Comparison of ENCODE assay signal across 26 cellular contexts in genomic region chr1:25531082-25531461, GRCh38. TPM values are rescaled to one million over a fixed set of nuclear protein-coding genes. Genes with fewer than 3 reads are reported as not detected.
A peak's percentile ranks its signal among the peaks of the same experiment; 100 is the strongest.
DNase-seq lines count a peak whose midpoint lies in the region; ATAC-seq, FAIRE-seq and TF ChIP-seq lines count a peak whose summit lies in the region.
"Had no signal": no experiment of that assay in that cellular context is flagged by ENCODE, and none has a peak within 500 bp of the region (broad histone marks: within the 10 kb centered on the region; RNA-seq: fewer than 3 reads in every experiment).

No MANE protein-coding gene starts in this region.

- DNase-seq in activated naive CD4-positive, alpha-beta T cell treated with anti-CD3 and anti-CD28 coated beads, Interleukin-2, amount 50 U/mL, for 72 hours (ENCODE audit: low spot score in 2 of 2) = no peak
- DNase-seq in A549 (ENCODE audit: low read depth in 1 of 2, low spot score in 1 of 2) (no peak), chondrocyte (ENCODE audit: low spot score) (peak; percentile 59), osteoblast (ENCODE audit: insufficient read length, low spot score, missing footprints) (peak; percentile 71), OCI-M2 (lab: John Stamatoyannopoulos, UW; ENCODE audit: unreplicated experiment) (no peak), RWPE1 (ENCODE audit: low spot score) (no peak), hepatic stellate cell (ENCODE audit: low spot score) (no peak)
- DNase-seq: 8988T; AML-193; C1 segment of cervical spinal cord; Calu3; CD8-positive, alpha-beta memory T cell; KG1; NCI-H1092; NCI-H1436; NCI-H1930; NCI-H345; NCI-H524; NCI-H774; OCI-M1; SIG-M5 had no signal

- no peaks in the 10 kb centered on the region for H3K36me3 Mint-ChIP-seq in activated naive CD4-positive, alpha-beta T cell treated with anti-CD3 and anti-CD28 coated beads, Interleukin-2, amount 50 U/mL, for 24 hours
- no peaks in the 10 kb centered on the region for H3K36me3 Mint-ChIP-seq in activated naive CD4-positive, alpha-beta T cell treated with anti-CD3 and anti-CD28 coated beads, Interleukin-2, amount 50 U/mL, for 72 hours
- H3K36me3 Mint-ChIP-seq in chondrocyte (ENCODE audit: low read depth) = no peaks in the 10 kb centered on the region
- H3K36me3 Mint-ChIP-seq: CD8-positive, alpha-beta memory T cell had no signal

- CTCF ChIA-PET in A549 (lab: Yijun Ruan, JAX) = interaction anchor here (0.6 kb wide), 1 partner anchor 198 kb away, joined by 3 read pairs; no protein-coding TSS in a partner anchor
- CTCF ChIA-PET in RWPE1 (lab: Yijun Ruan, JAX) = no interaction called here

- 67% methylated on average over 10 of the region's 11 CpGs for WGBS in A549 (ENCODE audit: missing lambda C conversion rate)

- POLR2A ChIA-PET in A549 (lab: Yijun Ruan, JAX) (no interaction called here), RWPE1 (lab: Yijun Ruan, JAX; ENCODE audit: low non-redundant PET) (no interaction called here)

- H3K36me3 ChIP-seq in osteoblast (ENCODE audit: insufficient read depth, low read length) = no peaks in the 10 kb centered on the region

- H3K27ac ChIP-seq in A549 (0 out of 6 replicates have a peak overlapping the region, but pooled peaks of 1 of the 2 experiments have one; percentile 0), osteoblast (ENCODE audit: low read depth, low read length) (no peak overlapping the region), RWPE1 (no peak overlapping the region)

- no peaks in the 10 kb centered on the region for H3K27me3 Mint-ChIP-seq in activated naive CD4-positive, alpha-beta T cell treated with anti-CD3 and anti-CD28 coated beads, Interleukin-2, amount 50 U/mL, for 24 hours
- H3K27me3 Mint-ChIP-seq in chondrocyte (ENCODE audit: low read depth) = peaks cover 4% of the 10 kb centered on the region

- no peak for ATAC-seq in activated naive CD4-positive, alpha-beta T cell treated with anti-CD3 and anti-CD28 coated beads, Interleukin-2, amount 50 U/mL, for 72 hours
- peak; percentile 9 to 28; a peak in 2 of 6 replicates for ATAC-seq in A549
- ATAC-seq: HCT116 had no signal

- H3K27ac Mint-ChIP-seq in activated naive CD4-positive, alpha-beta T cell treated with anti-CD3 and anti-CD28 coated beads, Interleukin-2, amount 50 U/mL, for 24 hours = peak overlapping the region; percentile 55
- H3K27ac Mint-ChIP-seq in activated naive CD4-positive, alpha-beta T cell treated with anti-CD3 and anti-CD28 coated beads, Interleukin-2, amount 50 U/mL, for 72 hours = no peak overlapping the region
- no peak overlapping the region for H3K27ac Mint-ChIP-seq in chondrocyte (ENCODE audit: unreplicated experiment)
- H3K27ac Mint-ChIP-seq: CD8-positive, alpha-beta memory T cell; GM23338 had no signal

- FAIRE-seq in A549 (lab: Jason Lieb, UNC) = no peak
- FAIRE-seq: G401.6, GM12892 had no signal

- no peak overlapping the region for H2AFZ ChIP-seq in osteoblast (ENCODE audit: low read length)
- H2AFZ ChIP-seq: GM23338 had no signal

- no peak for TF ChIP-seq RAD21 in A549 (conservative IDR thresholded peaks at IDR 0.05 in 1 of 2, IDR thresholded peaks at IDR 0.05 in 1 of 2)

- no peaks in the 10 kb centered on the region for H3K4me1 Mint-ChIP-seq in activated naive CD4-positive, alpha-beta T cell treated with anti-CD3 and anti-CD28 coated beads, Interleukin-2, amount 50 U/mL, for 24 hours
- H3K4me1 Mint-ChIP-seq in chondrocyte (ENCODE audit: low read depth) = peaks cover 3% of the 10 kb centered on the region
- H3K4me1 Mint-ChIP-seq: CD8-positive, alpha-beta memory T cell had no signal

- TF ChIP-seq POLR2A in A549 (IDR thresholded peaks at IDR 0.05; ENCODE audit: low read length) = no peak

- H3K4me1 ChIP-seq in A549 (peaks cover 11% of the 10 kb centered on the region; the same call in 2 of the 3 replicates), osteoblast (ENCODE audit: insufficient read depth, low read length) (peaks cover 3% of the 10 kb centered on the region)

- peaks cover 5% of the 10 kb centered on the region for H3K27me3 ChIP-seq in osteoblast (ENCODE audit: insufficient read depth, low read length)

- H3K4me2 ChIP-seq in A549 = 0 out of 3 replicates have a peak overlapping the region, but pooled peaks have one; percentile 17
- no peak overlapping the region for H3K4me2 ChIP-seq in osteoblast (ENCODE audit: insufficient read depth, low read length)
- H3K4me2 ChIP-seq: GM23338 had no signal

- no peaks in the 10 kb centered on the region for H3K9me3 ChIP-seq in A549
- no peaks in the 10 kb centered on the region for H3K9me3 ChIP-seq in osteoblast (ENCODE audit: low read depth, low read length)

- no peaks in the 10 kb centered on the region for H3K9me3 Mint-ChIP-seq in activated naive CD4-positive, alpha-beta T cell treated with anti-CD3 and anti-CD28 coated beads, Interleukin-2, amount 50 U/mL, for 24 hours
- H3K9me3 Mint-ChIP-seq in activated naive CD4-positive, alpha-beta T cell treated with anti-CD3 and anti-CD28 coated beads, Interleukin-2, amount 50 U/mL, for 72 hours = peaks cover 0 to 5% of the 10 kb centered on the region in 2 donors
- no peaks in the 10 kb centered on the region for H3K9me3 Mint-ChIP-seq in chondrocyte (ENCODE audit: low read depth)
- H3K9me3 Mint-ChIP-seq: GM23338 had no signal

- H3K4me3 Mint-ChIP-seq in activated naive CD4-positive, alpha-beta T cell treated with anti-CD3 and anti-CD28 coated beads, Interleukin-2, amount 50 U/mL, for 24 hours = no peak overlapping the region
- H3K4me3 Mint-ChIP-seq in chondrocyte (ENCODE audit: unreplicated experiment) = no peak overlapping the region
- H3K4me3 Mint-ChIP-seq: CD8-positive, alpha-beta memory T cell; GM23338 had no signal

- no peaks in the 10 kb centered on the region for H3K79me2 ChIP-seq in osteoblast (ENCODE audit: insufficient read depth, low read length)

- TF ChIP-seq EP300 in A549 (IDR thresholded peaks at IDR 0.05) = no peak

- H3K4me3 ChIP-seq in A549 = no peak overlapping the region
- no peak overlapping the region for H3K4me3 ChIP-seq in osteoblast (ENCODE audit: insufficient read depth, low read length)
- H3K4me3 ChIP-seq: GM23338 had no signal

- TF ChIP-seq CTCF in A549 (IDR thresholded peaks at IDR 0.05) (no peak), chondrocyte (IDR thresholded peaks at IDR 0.05) (no peak), osteoblast (IDR thresholded peaks at IDR 0.05; ENCODE audit: extremely low read depth, low read depth, low read length) (no peak), RWPE1 (conservative IDR thresholded peaks at IDR 0.05; ENCODE audit: low read depth) (no peak)

- no peaks in the 10 kb centered on the region for H4K20me1 ChIP-seq in osteoblast (ENCODE audit: insufficient read depth, low read length)

TF ChIP-seq in A549, 52 proteins besides CTCF, POLR2A, EP300 and RAD21:
- TF ChIP-seq MAFK (IDR thresholded peaks at IDR 0.05; ENCODE audit: partially characterized antibody) (no peak), PHF8 (IDR thresholded peaks at IDR 0.05; ENCODE audit: borderline replicate concordance, low read depth) (no peak), HOXA7 (CRISPR knock-in tag; IDR thresholded peaks at IDR 0.05) (no peak), HES2 (IDR thresholded peaks at IDR 0.05) (no peak), NFE2L2 (conservative IDR thresholded peaks at IDR 0.05; ENCODE audit: low read length) (no peak), SMC3 (IDR thresholded peaks at IDR 0.05) (no peak), HDAC2 (IDR thresholded peaks at IDR 0.05) (no peak), MYC (IDR thresholded peaks at IDR 0.05; ENCODE audit: borderline replicate concordance, low read length) (no peak), TP53 (CRISPR knock-in tag; IDR thresholded peaks at IDR 0.05) (no peak), ZFP36 (IDR thresholded peaks at IDR 0.05; ENCODE audit: borderline replicate concordance, partially characterized antibody) (no peak)

RNA-seq across cellular contexts. Expression of gene LDLRAP1, which starts 12.3 kb away (rescaled TPM):
- total RNA-seq in activated naive CD4-positive, alpha-beta T cell treated with anti-CD3 and anti-CD28 coated beads, Interleukin-2, amount 50 U/mL, for 72 hours = 10 to 100 TPM; 17.2 to 29.2 TPM
- polyA plus RNA-seq in A549 (2011; rRNA removed) = 7.9 and 9.2 TPM in 2 replicates
- 12.7 and 16.4 TPM in 2 replicates for polyA plus RNA-seq in A549 (2012; cell fraction: cytosol; rRNA removed)
- polyA plus RNA-seq in A549 (2012; cell fraction: nucleus; rRNA removed) = 19.2 and 21.2 TPM in 2 replicates
- 9.9 to 10.9 TPM (median 10.1 TPM) in 3 replicates for polyA plus RNA-seq in A549 (2017; fragmentation: RNase III; extraction: RNeasy Plus Mini Kit Qiagen cat#74134 plus additional on column Dnase treatment)
- 7.3 and 7.4 TPM in 2 replicates for polyA minus RNA-seq in A549 (2011; rRNA and poly(A)+ RNA removed)
- total RNA-seq in chondrocyte = 20.7 to 23.5 TPM (median 23.5 TPM) in 3 replicates
- total RNA-seq in osteoblast = 18.5 and 22.1 TPM in 2 replicates

Comparison
In these comparisons a context has a peak if more than half of its experiments do, and no peak if none do; other contexts are left out.
1. ATAC-seq: peak in A549 (2 of 2); none in activated naive CD4-positive, alpha-beta T cell treated with anti-CD3 and anti-CD28 coated beads, Interleukin-2, amount 50 U/mL, for 72 hours (0 of 2).
2. DNase-seq: peak in chondrocyte (single experiment) and osteoblast (single experiment); none in activated naive CD4-positive, alpha-beta T cell treated with anti-CD3 and anti-CD28 coated beads, Interleukin-2, amount 50 U/mL, for 72 hours (0 of 2), A549 (0 of 2), OCI-M2 (single experiment), RWPE1 (single experiment) and hepatic stellate cell (single experiment).